Comparison of ENCODE assay signal across 24 cellular contexts in genomic region chr11:112516261-112516660, GRCh38.
DNase-seq lines count a peak whose midpoint lies in the region; ATAC-seq, FAIRE-seq and TF ChIP-seq lines count a peak whose summit lies in the region.
"Had no signal": no experiment of that assay in that cellular context is flagged by ENCODE, and none has a peak within 500 bp of the region (broad histone marks: within the 10 kb centered on the region; RNA-seq: fewer than 3 reads in every experiment).

No MANE protein-coding gene starts in this region.

- peaks cover 3 to 8% of the 10 kb centered on the region in 2 experiments; a peak in 3 of 4 replicates for H3K4me1 Mint-ChIP-seq in H9

- DNase-seq in EH (ENCODE audit: low read depth): peak; percentile 32
- DNase-seq in RPMI7951 (ENCODE audit: low read depth): peak; percentile 15
- peak; percentile 82 for DNase-seq in myocyte (ENCODE audit: low read depth)
- no peak for DNase-seq in H9
- no peak for DNase-seq in lower lobe of right lung
- DNase-seq in small intestine: no peak
- no peak for DNase-seq in NCI-H1048 (lab: John Stamatoyannopoulos, UW)
- DNase-seq: BE2C, Calu3, GDM1, NCI-H1092 treated with DMSO at 0.1 percent for 48 hours, NCI-H1436, NCI-H187, NCI-H2081 treated with DMSO at 0.1 percent for 48 hours, NCI-H2171, NCI-H226, NCI-H510A, NCI-H69, SK-N-SH had no signal

- intact Hi-C loops in lower lobe of right lung (cut with DNase I): no loop called here

- no peak overlapping the region for H3K14ac ChIP-seq in H9 (ENCODE audit: insufficient read depth, low read length)

- H3K9me3 Mint-ChIP-seq in H9: no peaks in the 10 kb centered on the region

- H3K27me3 Mint-ChIP-seq in H9 (ENCODE audit: low read depth): peaks cover 2% of the 10 kb centered on the region; the same call in 1 of the 2 replicates

- H3K4me3 Mint-ChIP-seq in H9: no peak overlapping the region
- H3K4me3 Mint-ChIP-seq: CD14-positive monocyte had no signal

- H3K9ac ChIP-seq in H9 (ENCODE audit: extremely low read depth, insufficient read length, low read length): no peak overlapping the region
- H3K9ac ChIP-seq: SK-N-SH had no signal

- H3K23me2 ChIP-seq in H9 (ENCODE audit: insufficient read length, low read depth, low read length, poor library complexity, severe bottlenecking): no peaks in the 10 kb centered on the region

- no CpG with 5 or more reads among the region's 2 CpGs for WGBS in H9 (ENCODE audit: extremely low coverage, insufficient read length, low lambda C conversion rate)
- 71 to 82% (median 82%) methylated on average over 2 of the region's 2 CpGs for WGBS in small intestine, 3 donors

- no peak overlapping the region for H3K27ac Mint-ChIP-seq in H9

- H3K27me3 ChIP-seq in H9 (ENCODE audit: insufficient read depth, low read length) (no peaks in the 10 kb centered on the region), lower lobe of right lung (ENCODE audit: low read depth) (peaks cover 6% of the 10 kb centered on the region), small intestine (ENCODE audit: control insufficient read depth in 2 of 2, insufficient read depth in 2 of 2, low read length in 2 of 2) (no peaks in the 10 kb centered on the region)
- H3K27me3 ChIP-seq: BE2C had no signal

- no peak overlapping the region for H3T11ph ChIP-seq in H9 (ENCODE audit: low read length)

- FAIRE-seq in small intestine (lab: Jason Lieb, UNC): no peak
- FAIRE-seq: GM12891, GM19239 had no signal

- H3K4me3 ChIP-seq in lower lobe of right lung (no peak overlapping the region), small intestine (ENCODE audit: low read depth in 1 of 2, low read length in 2 of 2) (no peak overlapping the region)

- no peak overlapping the region for H3K23ac ChIP-seq in H9 (ENCODE audit: insufficient read length, low read depth, low read length)

- H3K9me3 ChIP-seq in H9 (ENCODE audit: control insufficient read depth, low read depth, low read length): no peaks in the 10 kb centered on the region
- no peaks in the 10 kb centered on the region for H3K9me3 ChIP-seq in lower lobe of right lung
- H3K9me3 ChIP-seq in small intestine (ENCODE audit: control insufficient read depth, low read depth): no peaks in the 10 kb centered on the region
- H3K9me3 ChIP-seq: BE2C, SK-N-SH had no signal

- H4K91ac ChIP-seq in H9 (ENCODE audit: insufficient read length, low read depth, low read length): no peak overlapping the region

- H3K56ac ChIP-seq in H9 (ENCODE audit: insufficient read length, low read depth, low read length): no peak overlapping the region

- no peak overlapping the region for H2BK12ac ChIP-seq in H9 (ENCODE audit: insufficient read length, low read depth, low read length)

- ATAC-seq in lower lobe of right lung: no peak
- ATAC-seq: Panc1 had no signal

- H2BK15ac ChIP-seq in H9 (ENCODE audit: low read depth, low read length): no peak overlapping the region

- H2AFZ ChIP-seq in H9 (ENCODE audit: low read length): no peak overlapping the region

- no peaks in the 10 kb centered on the region for H3K36me3 ChIP-seq in lower lobe of right lung
- H3K36me3 ChIP-seq in small intestine (ENCODE audit: control insufficient read depth in 2 of 2, insufficient read depth in 2 of 2, low read length in 2 of 2): no peaks in the 10 kb centered on the region
- H3K36me3 ChIP-seq: BE2C had no signal

- no peak overlapping the region for H4K8ac ChIP-seq in H9 (replicated peaks; ENCODE audit: insufficient read length, low read depth, low read length)

- H3K27ac ChIP-seq in H9 (ENCODE audit: insufficient read length, low read depth, low read length) (no peak overlapping the region), lower lobe of right lung (no peak overlapping the region), small intestine (ENCODE audit: low read depth in 1 of 2, low read length in 1 of 2) (no peak overlapping the region)
- H3K27ac ChIP-seq: HL-60 had no signal

- no peaks in the 10 kb centered on the region for H3K79me2 ChIP-seq in H9 (ENCODE audit: insufficient read depth, low read length)

- TF ChIP-seq CTCF in H9 (conservative IDR thresholded peaks at IDR 0.05) (no peak), lower lobe of right lung (IDR thresholded peaks at IDR 0.05) (no peak)

- H3K4ac ChIP-seq in H9 (ENCODE audit: low read depth, low read length): no peak overlapping the region

- no peak overlapping the region for H3K18ac ChIP-seq in H9 (ENCODE audit: insufficient read length, low read depth, low read length)

- no peak overlapping the region for H3K4me2 ChIP-seq in H9 (ENCODE audit: insufficient read depth, insufficient read length, low read length)
- H3K4me2 ChIP-seq: SK-N-SH had no signal

- H4K5ac ChIP-seq in H9 (ENCODE audit: insufficient read length, low read depth, low read length): no peak overlapping the region

- H3K4me1 ChIP-seq in H9 (ENCODE audit: insufficient read depth, low read length) (no peaks in the 10 kb centered on the region), lower lobe of right lung (no peaks in the 10 kb centered on the region), small intestine (ENCODE audit: control insufficient read depth in 2 of 2, insufficient read depth in 1 of 2, low read depth in 1 of 2, low read length in 1 of 2) (no peaks in the 10 kb centered on the region)
- H3K4me1 ChIP-seq: BE2C had no signal

- H3K79me1 ChIP-seq in H9 (ENCODE audit: insufficient read depth, low read depth, low read length, poor library complexity, severe bottlenecking): no peaks in the 10 kb centered on the region

- H3K36me3 Mint-ChIP-seq in H9 (ENCODE audit: insufficient read depth in 1 of 3, low read depth in 3 of 3): no peaks in the 10 kb centered on the region
- H3K36me3 Mint-ChIP-seq: CD14-positive monocyte had no signal

- no peak overlapping the region for H2BK5ac ChIP-seq in H9 (ENCODE audit: insufficient read length, low read length)

- H2AK5ac ChIP-seq in H9 (ENCODE audit: insufficient read length, low read length): no peak overlapping the region

- no peak overlapping the region for H2BK120ac ChIP-seq in H9 (ENCODE audit: low read depth, low read length, poor library complexity, severe bottlenecking)

- no peak overlapping the region for H2BK20ac ChIP-seq in H9 (ENCODE audit: low read depth, low read length, poor library complexity, severe bottlenecking)

- H4K20me1 ChIP-seq in H9 (ENCODE audit: control insufficient read depth, insufficient read depth, insufficient read length): no peaks in the 10 kb centered on the region

Comparison
In these comparisons a context has a peak if more than half of its experiments do, and no peak if none do; other contexts are left out.
1. DNase-seq: peak in EH (single experiment), RPMI7951 (single experiment) and myocyte (single experiment); none in H9 (single experiment), lower lobe of right lung (single experiment), small intestine (single experiment) and NCI-H1048 (single experiment).